23 cellular contexts compared by ENCODE assay signal in the genomic region with DNA sequence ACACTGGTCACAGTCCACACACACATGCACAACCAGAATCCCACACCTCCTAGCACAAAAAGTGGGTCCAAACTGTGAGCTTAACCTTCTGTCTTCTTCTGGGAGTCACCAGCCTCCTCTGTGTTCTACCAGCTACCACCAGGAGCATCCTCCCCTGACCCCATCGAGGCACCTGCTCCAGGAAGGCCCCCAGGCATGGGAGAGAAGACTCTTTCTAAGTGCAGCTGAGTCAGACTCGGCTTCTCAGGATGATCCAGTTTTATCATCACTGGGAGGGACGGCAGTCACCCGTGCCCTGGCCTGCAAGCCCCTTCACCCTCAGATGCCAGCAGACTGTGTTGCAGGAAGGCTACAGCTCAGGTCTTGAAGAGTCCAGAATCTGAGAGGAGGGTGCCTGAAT. TPM values are rescaled to one million over a fixed set of nuclear protein-coding genes. Genes with fewer than 3 reads are reported as not detected.
"Had no signal": no experiment of that assay in that cellular context is flagged by ENCODE, and none has a peak within 500 bp of the region (broad histone marks: within the 10 kb centered on the region; RNA-seq: fewer than 3 reads in every experiment).

No MANE protein-coding gene starts in this region.

- H3K4me3 Mint-ChIP-seq: activated CD4-positive, alpha-beta T cell treated with anti-CD3 and anti-CD28 coated beads, Interleukin-2, amount 10 ng/mL, durations not matched to agents 24 days and 14 days; activated CD8-positive, alpha-beta T cell treated with anti-CD3 and anti-CD28 coated beads, Interleukin-2, amount 10 ng/mL, durations not matched to agents 7 days and 5 days; activated T-cell treated with anti-CD3 and anti-CD28 coated beads, Interleukin-2, amount 50 U/mL, for 24 hours; naive thymus-derived CD8-positive, alpha-beta T cell had no signal

- H3K9me3 ChIP-seq: colonic mucosa, esophagus muscularis mucosa, lower lobe of right lung, right atrium auricular region had no signal

- H3K27me3 ChIP-seq: brain microvascular endothelial cell, colonic mucosa, esophagus muscularis mucosa, right atrium auricular region had no signal

- DNase-seq: activated CD4-positive, alpha-beta T cell treated with anti-CD3 and anti-CD28 coated beads, Interleukin-2, amount 10 ng/mL, durations not matched to agents 24 days and 14 days; activated CD4-positive, CD25-positive, alpha-beta regulatory T cell; activated CD8-positive, alpha-beta T cell treated with anti-CD3 and anti-CD28 coated beads, Interleukin-2, amount 10 ng/mL, durations not matched to agents 7 days and 5 days; activated naive CD4-positive, alpha-beta T cell treated with Interleukin-2 at 50 U/mL for 16 hours; activated T-cell treated with anti-CD3 and anti-CD28 coated beads, Interleukin-2, amount 50 U/mL, for 24 hours; aorta; brain microvascular endothelial cell; central memory CD4-positive, alpha-beta T cell; colonic mucosa; effector CD4-positive, alpha-beta T cell; lower lobe of right lung; naive thymus-derived CD8-positive, alpha-beta T cell; nucleus accumbens; stimulated activated CD4-positive, alpha-beta T cell treated with anti-CD3 and anti-CD28 coated beads, Interleukin-12 subunit alpha, Interleukin-12 subunit beta, amount 100 ng/mL, for 4 hours; stimulated activated CD4-positive, alpha-beta T cell treated with anti-CD3 and anti-CD28 coated beads, Interleukin-1b, Interleukin-23, amount 100 ng/mL, for 48 hours; stimulated activated CD8-positive, alpha-beta memory T cell treated with anti-CD3 and anti-CD28 coated beads, Interleukin-4, amount 100 ng/mL, for 48 hours; stimulated activated naive CD8-positive, alpha-beta T cell treated with anti-CD3 and anti-CD28 coated beads, Interleukin-15, Interleukin-2, amounts not matched to agents 100 U/mL and 50 U/mL, for 24 hours; T-helper 1 cell; T-helper 9 cell; trophoblast cell had no signal

- H3K9me3 Mint-ChIP-seq: activated CD4-positive, alpha-beta T cell treated with anti-CD3 and anti-CD28 coated beads, Interleukin-2, amount 10 ng/mL, durations not matched to agents 24 days and 14 days; activated T-cell treated with anti-CD3 and anti-CD28 coated beads, Interleukin-2, amount 50 U/mL, for 24 hours; activated T-helper 2 cell treated with anti-CD3 and anti-CD28 coated beads, Interferon-gamma antibody, Interleukin-2, Interleukin-4, amounts not matched to agents 10 μg/mL and 5 μg/mL and 100 μg/mL, durations not matched to agents 14 hours and 24 hours and 36 hours; naive thymus-derived CD8-positive, alpha-beta T cell had no signal

- H3K4me1 Mint-ChIP-seq: activated CD4-positive, alpha-beta T cell treated with anti-CD3 and anti-CD28 coated beads, Interleukin-2, amount 10 ng/mL, durations not matched to agents 24 days and 14 days had no signal

- H3K27me3 Mint-ChIP-seq: activated CD4-positive, alpha-beta T cell treated with anti-CD3 and anti-CD28 coated beads, Interleukin-2, amount 10 ng/mL, durations not matched to agents 24 days and 14 days; activated T-cell treated with anti-CD3 and anti-CD28 coated beads, Interleukin-2, amount 50 U/mL, for 24 hours; naive thymus-derived CD8-positive, alpha-beta T cell had no signal

- H3K36me3 ChIP-seq: brain microvascular endothelial cell, colonic mucosa, lower lobe of right lung, right atrium auricular region had no signal

- ATAC-seq: activated CD8-positive, alpha-beta T cell treated with anti-CD3 and anti-CD28 coated beads, Interleukin-2, amount 10 ng/mL, durations not matched to agents 7 days and 5 days; lower lobe of right lung; naive thymus-derived CD8-positive, alpha-beta T cell; stimulated activated naive CD8-positive, alpha-beta T cell treated with anti-CD3 and anti-CD28 coated beads, Interleukin-15, Interleukin-2, amounts not matched to agents 100 U/mL and 50 U/mL, for 24 hours had no signal

- H3K4me3 ChIP-seq: colonic mucosa, esophagus muscularis mucosa, lower lobe of right lung, right atrium auricular region had no signal

- H3K27ac Mint-ChIP-seq: activated CD4-positive, alpha-beta T cell treated with anti-CD3 and anti-CD28 coated beads, Interleukin-2, amount 10 ng/mL, durations not matched to agents 24 days and 14 days; activated CD8-positive, alpha-beta T cell treated with anti-CD3 and anti-CD28 coated beads, Interleukin-2, amount 10 ng/mL, durations not matched to agents 7 days and 5 days; activated T-cell treated with anti-CD3 and anti-CD28 coated beads, Interleukin-2, amount 50 U/mL, for 24 hours; activated T-helper 2 cell treated with anti-CD3 and anti-CD28 coated beads, Interferon-gamma antibody, Interleukin-2, Interleukin-4, amounts not matched to agents 10 μg/mL and 5 μg/mL and 100 μg/mL, durations not matched to agents 14 hours and 24 hours and 36 hours had no signal

- H3K27ac ChIP-seq: brain microvascular endothelial cell, colonic mucosa, esophagus muscularis mucosa, lower lobe of right lung, right atrium auricular region had no signal

RNA-seq across cellular contexts. Expression of gene ENDOU, which starts 7.9 kb away (rescaled TPM):
- total RNA-seq: activated CD8-positive, alpha-beta T cell treated with anti-CD3 and anti-CD28 coated beads, Interleukin-2, amount 10 ng/mL, durations not matched to agents 7 days and 5 days; activated T-helper 2 cell treated with anti-CD3 and anti-CD28 coated beads, Interferon-gamma antibody, Interleukin-2, Interleukin-4, amounts not matched to agents 10 μg/mL and 5 μg/mL and 100 μg/mL, durations not matched to agents 14 hours and 24 hours and 36 hours; colonic mucosa; lower lobe of right lung; naive thymus-derived CD8-positive, alpha-beta T cell had no signal
- polyA plus RNA-seq: naive thymus-derived CD8-positive, alpha-beta T cell had no signal
